In genomic region chr3:60803156-60803555, GRCh38 we compare ENCODE assay signal across 21 cellular contexts.
DNase-seq lines count a peak whose midpoint lies in the region; ATAC-seq, FAIRE-seq and TF ChIP-seq lines count a peak whose summit lies in the region.
"Had no signal": no experiment of that assay in that cellular context is flagged by ENCODE, and none has a peak within 500 bp of the region (broad histone marks: within the 10 kb centered on the region; RNA-seq: fewer than 3 reads in every experiment).

No MANE protein-coding gene starts in this region.

- no peak for FAIRE-seq in astrocyte (lab: Jason Lieb, UNC)
- FAIRE-seq: A549, GM12891, GM18507, GM19239 had no signal

- no peaks in the 10 kb centered on the region for H4K20me1 ChIP-seq in astrocyte (ENCODE audit: insufficient read depth, low read length)
- no peaks in the 10 kb centered on the region for H4K20me1 ChIP-seq in neural progenitor cell (ENCODE audit: low read depth)
- H4K20me1 ChIP-seq: BLaER1 had no signal

- H3K4me2 ChIP-seq in astrocyte (ENCODE audit: low read length) = peak overlapping the region; percentile 37
- H3K4me2 ChIP-seq in neural progenitor cell = peak overlapping the region; percentile 32
- H3K4me2 ChIP-seq: A549, BLaER1 had no signal

- no peak overlapping the region for H3K4me3 ChIP-seq in astrocyte (ENCODE audit: insufficient read depth, low read depth, low read length)
- no peak overlapping the region for H3K4me3 ChIP-seq in neural progenitor cell
- H3K4me3 ChIP-seq: A549, BLaER1, GM23248, HAP-1 had no signal

- ATAC-seq in GM18867 (IDR thresholded peaks at IDR 0.05; ENCODE audit: unreplicated experiment) = no peak
- ATAC-seq: A549 had no signal

- TF ChIP-seq CTCF in astrocyte (IDR thresholded peaks at IDR 0.05; ENCODE audit: insufficient read depth, low read depth, low read length) = no peak
- TF ChIP-seq CTCF in neural progenitor cell (IDR thresholded peaks at IDR 0.05) = no peak

- H3K9me3 ChIP-seq in astrocyte (ENCODE audit: insufficient read depth, low read depth, low read length) = no peaks in the 10 kb centered on the region
- no peaks in the 10 kb centered on the region for H3K9me3 ChIP-seq in neural progenitor cell (ENCODE audit: low read depth)
- H3K9me3 ChIP-seq: A549, BLaER1, HAP-1 had no signal

- H3K27ac Mint-ChIP-seq in astrocyte (ENCODE audit: unreplicated experiment) (no peak overlapping the region), neural progenitor cell (no peak overlapping the region)
- H3K27ac Mint-ChIP-seq: CD14-positive monocyte; CD4-positive, alpha-beta memory T cell had no signal

- H3K27me3 ChIP-seq in astrocyte (ENCODE audit: insufficient read depth, low read length) (no peaks in the 10 kb centered on the region), neural progenitor cell (no peaks in the 10 kb centered on the region)
- H3K27me3 ChIP-seq: BLaER1 had no signal

- H3K36me3 Mint-ChIP-seq in astrocyte (ENCODE audit: low read depth, unreplicated experiment) (no peaks in the 10 kb centered on the region), neural progenitor cell (no peaks in the 10 kb centered on the region)
- H3K36me3 Mint-ChIP-seq: CD14-positive monocyte; CD4-positive, alpha-beta memory T cell had no signal

- H3K4me1 ChIP-seq in astrocyte (ENCODE audit: insufficient read depth, low read length) (no peaks in the 10 kb centered on the region), neural progenitor cell (peaks cover 19% of the 10 kb centered on the region)
- H3K4me1 ChIP-seq: A549, BLaER1, HAP-1 had no signal

- no peaks in the 10 kb centered on the region for H3K79me2 ChIP-seq in astrocyte (ENCODE audit: insufficient read depth, low read length)
- no peaks in the 10 kb centered on the region for H3K79me2 ChIP-seq in neural progenitor cell (ENCODE audit: low read depth)

- H3K4me1 Mint-ChIP-seq in astrocyte (ENCODE audit: low read depth, unreplicated experiment) (no peaks in the 10 kb centered on the region), neural progenitor cell (peaks cover 4% of the 10 kb centered on the region)
- H3K4me1 Mint-ChIP-seq: CD14-positive monocyte; CD4-positive, alpha-beta memory T cell had no signal

- DNase-seq in Ammon's horn (ENCODE audit: low spot score) (peak; percentile 15), astrocyte (ENCODE audit: low read depth) (no peak), globus pallidus (ENCODE audit: low spot score) (peak; percentile 37), neural progenitor cell (ENCODE audit: low spot score) (peak; percentile 34), NCI-H187 (lab: John Stamatoyannopoulos, UW) (no peak), T-helper 1 cell (no peak), ureter (ENCODE audit: low spot score) (no peak)
- DNase-seq: AML-193; Calu3; CD4-positive, alpha-beta memory T cell; DMS79 treated with DMSO at 0.1 percent for 48 hours had no signal

- no peak overlapping the region for H3K4me3 Mint-ChIP-seq in astrocyte (ENCODE audit: unreplicated experiment)
- H3K4me3 Mint-ChIP-seq in neural progenitor cell = no peak overlapping the region
- H3K4me3 Mint-ChIP-seq: CD14-positive monocyte; CD4-positive, alpha-beta memory T cell had no signal

- H2AFZ ChIP-seq in astrocyte (ENCODE audit: low read depth, low read length) (peak overlapping the region; percentile 16), neural progenitor cell (replicated peaks) (no peak overlapping the region)
- H2AFZ ChIP-seq: GM23248 had no signal

- H3K9ac ChIP-seq in astrocyte (ENCODE audit: low read length) (no peak overlapping the region), neural progenitor cell (no peak overlapping the region)
- H3K9ac ChIP-seq: BLaER1, GM23248 had no signal

- H3K36me3 ChIP-seq in astrocyte (ENCODE audit: insufficient read depth, low read length) (no peaks in the 10 kb centered on the region), neural progenitor cell (no peaks in the 10 kb centered on the region)
- H3K36me3 ChIP-seq: BLaER1, HAP-1 had no signal

- H3K27me3 Mint-ChIP-seq in astrocyte (ENCODE audit: low read depth, unreplicated experiment) (no peaks in the 10 kb centered on the region), neural progenitor cell (ENCODE audit: insufficient read depth, low read depth) (peaks cover 2% of the 10 kb centered on the region)
- H3K27me3 Mint-ChIP-seq: CD4-positive, alpha-beta memory T cell had no signal

- no peak overlapping the region for H3K27ac ChIP-seq in astrocyte (ENCODE audit: low read depth, low read length)
- peak overlapping the region; percentile 18 for H3K27ac ChIP-seq in neural progenitor cell
- H3K27ac ChIP-seq: 22Rv1, A549, BLaER1, GM23248 had no signal

- peaks cover 13% of the 10 kb centered on the region for H3F3A ChIP-seq in neural progenitor cell (ENCODE audit: low read depth)

- H3K9me3 Mint-ChIP-seq in astrocyte (ENCODE audit: unreplicated experiment) = peaks cover 2% of the 10 kb centered on the region
- H3K9me3 Mint-ChIP-seq in neural progenitor cell = no peaks in the 10 kb centered on the region

Comparison
In these comparisons a context has a peak if more than half of its experiments do, and no peak if none do; other contexts are left out.
1. DNase-seq: peak in Ammon's horn (single experiment), globus pallidus (single experiment) and neural progenitor cell (single experiment); none in astrocyte (single experiment), NCI-H187 (0 of 2), T-helper 1 cell (0 of 5) and ureter (single experiment).